In genomic region chr16:46649571-46649970, GRCh38 we compare ENCODE assay signal across 1 cellular context.
TF ChIP-seq lines count a peak whose summit lies in the region.

No MANE protein-coding gene starts in this region.

TF ChIP-seq in K562, 482 proteins besides CTCF, POLR2A, EP300 and RAD21 (continues in another document):
- 0 out of 2 replicates have a peak, but pooled peaks have one; percentile 53 for TF ChIP-seq ZNF407 (IDR thresholded peaks at IDR 0.05; ENCODE audit: low read depth)
- no peak for TF ChIP-seq E2F8 (IDR thresholded peaks at IDR 0.05; ENCODE audit: low read depth, partially characterized antibody)
- no peak for TF ChIP-seq NEUROD1 (IDR thresholded peaks at IDR 0.05; ENCODE audit: borderline replicate concordance, low read depth, low read length, partially characterized antibody)
- TF ChIP-seq ATF6 (CRISPR knock-in tag; IDR thresholded peaks at IDR 0.05), result no peak
- no peak for TF ChIP-seq HMG20B (CRISPR knock-in tag; IDR thresholded peaks at IDR 0.05)
- TF ChIP-seq ZNF12 (CRISPR knock-in tag; IDR thresholded peaks at IDR 0.05), result no peak
- TF ChIP-seq ZNF518B (CRISPR knock-in tag; IDR thresholded peaks at IDR 0.05), result no peak
- TF ChIP-seq NCOA2 (IDR thresholded peaks at IDR 0.05; ENCODE audit: partially characterized antibody in 2 of 2), result no peak
- TF ChIP-seq ZNF212 (CRISPR knock-in tag; IDR thresholded peaks at IDR 0.05), result no peak
- TF ChIP-seq PREB (CRISPR knock-in tag; IDR thresholded peaks at IDR 0.05), result no peak
- TF ChIP-seq REST (CRISPR knock-in tag; IDR thresholded peaks at IDR 0.05; ENCODE audit: low read depth), result no peak
- no peak for TF ChIP-seq HCFC1 (IDR thresholded peaks at IDR 0.05; ENCODE audit: low read depth, low read length)
- TF ChIP-seq ZBTB34 (CRISPR knock-in tag; IDR thresholded peaks at IDR 0.05), result no peak
- no peak for TF ChIP-seq PCBP1 (IDR thresholded peaks at IDR 0.05; ENCODE audit: low read depth, low read length, poor library complexity, severe bottlenecking)
- no peak for TF ChIP-seq HINFP (tag; conservative IDR thresholded peaks at IDR 0.05; ENCODE audit: low read depth)
- no peak for TF ChIP-seq ZBED1 (IDR thresholded peaks at IDR 0.05)
- no peak for TF ChIP-seq FIP1L1 (IDR thresholded peaks at IDR 0.05; ENCODE audit: low read depth, low read length, poor library complexity, severe bottlenecking)
- TF ChIP-seq HLTF (IDR thresholded peaks at IDR 0.05), result no peak
- no peak for TF ChIP-seq NFIC (IDR thresholded peaks at IDR 0.05)
- no peak for TF ChIP-seq SNRNP70 (optimal IDR thresholded peaks at IDR 0.05; ENCODE audit: low read depth, low read length)
- TF ChIP-seq POLR2AphosphoS2 (IDR thresholded peaks at IDR 0.05; ENCODE audit: low read length), result no peak
- TF ChIP-seq NFIX (CRISPR knock-in tag; IDR thresholded peaks at IDR 0.05; ENCODE audit: low read depth), result no peak
- TF ChIP-seq ZNF740 (CRISPR knock-in tag; IDR thresholded peaks at IDR 0.05), result no peak
- no peak for TF ChIP-seq ZNF740 (tag; IDR thresholded peaks at IDR 0.05)
- TF ChIP-seq KDM4B (IDR thresholded peaks at IDR 0.05; ENCODE audit: borderline replicate concordance in 2 of 2, low read depth in 1 of 2), result no peak
- TF ChIP-seq GABPB2 (CRISPR knock-in tag; conservative IDR thresholded peaks at IDR 0.05), result no peak
- no peak for TF ChIP-seq ETV5 (CRISPR knock-in tag; IDR thresholded peaks at IDR 0.05; ENCODE audit: low read depth)
- no peak for TF ChIP-seq KLF6 (CRISPR knock-in tag; IDR thresholded peaks at IDR 0.05; ENCODE audit: borderline replicate concordance)
